6 cellular contexts compared by ENCODE assay signal in genomic region chr1:184957901-184958300, GRCh38. TPM values are rescaled to one million over a fixed set of nuclear protein-coding genes. Genes with fewer than 3 reads are reported as not detected.
DNase-seq lines count a peak whose midpoint lies in the region; ATAC-seq and TF ChIP-seq lines count a peak whose summit lies in the region.
"Not testable (repeated sequence)": the region's sequence is repeated elsewhere in the genome, so short reads cannot be mapped to it uniquely, and the experiment has no call there.

No MANE protein-coding gene starts in this region.

- not testable (repeated sequence) for TF ChIP-seq POLR2A in esophagus muscularis mucosa (IDR thresholded peaks at IDR 0.05; ENCODE audit: low read depth); sigmoid colon (IDR thresholded peaks at IDR 0.05)

- H3K4me1 Mint-ChIP-seq in T-helper 17 cell, result peaks cover 30% of the 10 kb centered on the region

- TF ChIP-seq EP300 in esophagus muscularis mucosa (IDR thresholded peaks at IDR 0.05); sigmoid colon (IDR thresholded peaks at IDR 0.05): not testable (repeated sequence)

- not testable (repeated sequence) for H3K36me3 ChIP-seq in esophagus muscularis mucosa, heart right ventricle, sigmoid colon, tibial artery

- not testable (repeated sequence) for DNase-seq in T-helper 17 cell; esophagus muscularis mucosa (ENCODE audit: extremely low spot score); heart right ventricle; right cardiac atrium; sigmoid colon; tibial artery

- peak overlapping the region; percentile 76 to 78 (median 76) for H3K27ac ChIP-seq in esophagus muscularis mucosa (replicated peaks in 1 of 4)
- H3K27ac ChIP-seq in heart right ventricle, result peak overlapping the region in 8 of 10 donors; percentile 1 to 83 (median 77)
- H3K27ac ChIP-seq in right cardiac atrium (ENCODE audit: low read length), result peak overlapping the region; percentile 78
- H3K27ac ChIP-seq in sigmoid colon, result peak overlapping the region; percentile 54 to 78 (median 70)
- H3K27ac ChIP-seq in tibial artery, result peak overlapping the region; percentile 61 to 65

- H3K4me3 ChIP-seq in esophagus muscularis mucosa; heart right ventricle; right cardiac atrium (ENCODE audit: low read length); sigmoid colon; tibial artery: not testable (repeated sequence)

- TF ChIP-seq CTCF in esophagus muscularis mucosa (IDR thresholded peaks at IDR 0.05); heart right ventricle (IDR thresholded peaks at IDR 0.05); sigmoid colon (IDR thresholded peaks at IDR 0.05); tibial artery (IDR thresholded peaks at IDR 0.05): not testable (repeated sequence)

- not testable (repeated sequence) for H3K9me3 ChIP-seq in T-helper 17 cell (ENCODE audit: control insufficient read depth, low read length, poor library complexity, severe bottlenecking); esophagus muscularis mucosa; heart right ventricle; right cardiac atrium (ENCODE audit: control insufficient read depth, low read length); sigmoid colon; tibial artery

- H3K4me1 ChIP-seq in esophagus muscularis mucosa, result peaks cover 26 to 82% (median 74%) of the 10 kb centered on the region in 4 donors
- H3K4me1 ChIP-seq in heart right ventricle, result peaks cover 13 to 74% (median 52%) of the 10 kb centered on the region in 9 donors
- not testable (repeated sequence) for H3K4me1 ChIP-seq in right cardiac atrium (ENCODE audit: control insufficient read depth, insufficient read depth, low read length)
- peaks cover 0 to 78% (median 44%) of the 10 kb centered on the region in 4 donors for H3K4me1 ChIP-seq in sigmoid colon
- H3K4me1 ChIP-seq in tibial artery, result peaks cover 0 to 82% (median 38%) of the 10 kb centered on the region in 4 donors

- 70% methylated on average over 2 of the region's 2 CpGs for WGBS in esophagus muscularis mucosa
- 74% methylated on average over 2 of the region's 2 CpGs for WGBS in heart right ventricle, 2 donors
- WGBS in right cardiac atrium, result 84% methylated on average over 2 of the region's 2 CpGs
- 94 to 96% methylated on average over 2 of the region's 2 CpGs for WGBS in sigmoid colon, 2 donors

- not testable (repeated sequence) for H3K36me3 Mint-ChIP-seq in T-helper 17 cell (ENCODE audit: low read depth)

- intact Hi-C loops in esophagus muscularis mucosa (cut with DNase I); right cardiac atrium (cut with DNase I); sigmoid colon (cut with DNase I); tibial artery (cut with DNase I; ENCODE audit: low total_unique reads): not testable (repeated sequence)
- intact Hi-C loops in heart right ventricle (cut with DNase I), result loop anchor here in 3 of 10 donors (5.0 to 10.0 kb wide), 3 partner anchors 46 to 66 kb away; no protein-coding TSS in a partner anchor

- H3K4me3 Mint-ChIP-seq in T-helper 17 cell, result not testable (repeated sequence)

- ATAC-seq in T-helper 17 cell, right cardiac atrium: not testable (repeated sequence)
- ATAC-seq in heart right ventricle, result peak in 1 of 8 donors; percentile 29

- H3K27me3 Mint-ChIP-seq in T-helper 17 cell, result not testable (repeated sequence)

- H3K27ac Mint-ChIP-seq in T-helper 17 cell, result peak overlapping the region; percentile 24

- H3K27me3 ChIP-seq in esophagus muscularis mucosa; heart right ventricle; right cardiac atrium (ENCODE audit: control insufficient read depth, insufficient read depth); sigmoid colon; tibial artery: not testable (repeated sequence)

RNA-seq across cellular contexts. Expression of gene NIBAN1, which starts 16.4 kb away (rescaled TPM):
- total RNA-seq in T-helper 17 cell, result 10 to 100 TPM; 61.3 to 65.7 TPM
- total RNA-seq in esophagus muscularis mucosa, result 100 to 1,000 TPM; 493 to 813 (median 584) TPM
- total RNA-seq in heart right ventricle, result 100 to 1,000 TPM; 256 to 601 (median 442) TPM
- 10 to 100 TPM; 46.6 to 63.1 TPM for polyA plus RNA-seq in heart right ventricle
- 100 to 1,000 TPM; 307 to 359 (median 329) TPM for total RNA-seq in right cardiac atrium
- polyA plus RNA-seq in right cardiac atrium, result 105 TPM
- total RNA-seq in sigmoid colon, result 100 to 1,000 TPM; 311 to 384 (median 369) TPM
- 10 to 100 TPM in 1 of 3 donors, 1 to 10 TPM in 2; 1.4 to 12.2 (median 8.4) TPM for polyA plus RNA-seq in sigmoid colon
